ENCODE assay signal across 12 cellular contexts in the genomic region with DNA sequence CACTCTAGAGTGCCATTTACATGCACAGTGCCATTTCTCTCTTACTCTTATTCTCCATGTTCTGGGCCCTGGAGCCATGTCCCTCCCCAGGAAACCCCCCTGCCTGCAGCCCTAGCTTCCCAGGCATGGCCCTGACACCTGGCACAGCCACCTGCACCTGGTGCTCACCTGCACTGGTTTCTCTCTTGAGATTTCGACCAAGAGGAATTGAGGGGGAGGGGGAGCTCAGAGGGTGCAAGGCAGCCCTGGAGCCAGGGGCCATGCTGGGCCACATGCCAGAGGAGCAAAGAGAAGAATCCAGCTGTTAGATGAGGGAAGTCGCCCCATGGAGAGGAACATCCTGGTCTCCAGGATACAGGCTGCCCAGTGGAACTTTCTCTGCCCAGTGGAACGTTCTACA.
DNase-seq lines count a peak whose midpoint lies in the region; ATAC-seq lines count a peak whose summit lies in the region.
"Had no signal": no experiment of that assay in that cellular context is flagged by ENCODE, and none has a peak within 500 bp of the region (broad histone marks: within the 10 kb centered on the region; RNA-seq: fewer than 3 reads in every experiment).

No MANE protein-coding gene starts in this region.

- H3K36me3 Mint-ChIP-seq in activated CD4-positive, alpha-beta memory T cell treated with anti-CD3 and anti-CD28 coated beads for 36 hours, result no peaks in the 10 kb centered on the region

- no peak overlapping the region for H3K4me3 Mint-ChIP-seq in activated CD4-positive, alpha-beta memory T cell treated with anti-CD3 and anti-CD28 coated beads for 36 hours
- H3K4me3 Mint-ChIP-seq: CD8-positive, alpha-beta memory T cell had no signal

- CTCF ChIA-PET in activated CD4-positive, alpha-beta memory T cell treated with anti-CD3 and anti-CD28 coated beads for 36 hours (lab: Charles Lee), result no interaction called here

- POLR2A ChIA-PET in activated CD4-positive, alpha-beta memory T cell treated with anti-CD3 and anti-CD28 coated beads for 36 hours (lab: Charles Lee), result no interaction called here

- intact Hi-C loops in activated CD4-positive, alpha-beta memory T cell treated with anti-CD3 and anti-CD28 coated beads for 36 hours (cut with micrococcal nuclease), result no loop called here

- H3K9me3 Mint-ChIP-seq in activated CD4-positive, alpha-beta memory T cell treated with anti-CD3 and anti-CD28 coated beads for 36 hours, result no peaks in the 10 kb centered on the region

- no peaks in the 10 kb centered on the region for H3K4me1 Mint-ChIP-seq in activated CD4-positive, alpha-beta memory T cell treated with anti-CD3 and anti-CD28 coated beads for 36 hours (ENCODE audit: low read depth)
- H3K4me1 Mint-ChIP-seq: CD8-positive, alpha-beta memory T cell had no signal

- no peak overlapping the region for H3K27ac Mint-ChIP-seq in activated CD4-positive, alpha-beta memory T cell treated with anti-CD3 and anti-CD28 coated beads for 36 hours
- H3K27ac Mint-ChIP-seq: CD8-positive, alpha-beta memory T cell had no signal

- ATAC-seq in GM18870 (IDR thresholded peaks at IDR 0.05; ENCODE audit: unreplicated experiment), result no peak
- ATAC-seq in GM19463 (IDR thresholded peaks at IDR 0.05; ENCODE audit: unreplicated experiment), result no peak
- ATAC-seq: A549, PC-3 had no signal

- H3K27me3 Mint-ChIP-seq in activated CD4-positive, alpha-beta memory T cell treated with anti-CD3 and anti-CD28 coated beads for 36 hours, result peaks cover 26% of the 10 kb centered on the region

- peak; percentile 41 for DNase-seq in COR-L47 (lab: John Stamatoyannopoulos, UW)
- peak; percentile 63 for DNase-seq in DMS79 treated with DMSO at 0.1 percent for 48 hours (lab: John Stamatoyannopoulos, UW)
- peak; percentile 30 for DNase-seq in NCI-H2196 treated with DMSO at 0.1 percent for 48 hours (lab: John Stamatoyannopoulos, UW; ENCODE audit: unreplicated experiment)
- DNase-seq in RPMI8226, result peak; percentile 68
- no peak for DNase-seq in HuH-7 (ENCODE audit: low spot score)
- DNase-seq in activated CD4-positive, alpha-beta memory T cell treated with anti-CD3 and anti-CD28 coated beads for 36 hours, result no peak
- DNase-seq: CD8-positive, alpha-beta memory T cell; NCI-H1694; PC-3 had no signal

Comparison
In these comparisons a context has a peak if more than half of its experiments do, and no peak if none do; other contexts are left out.
1. DNase-seq: peak in COR-L47 (single experiment), DMS79 treated with DMSO at 0.1 percent for 48 hours (single experiment), NCI-H2196 treated with DMSO at 0.1 percent for 48 hours (single experiment) and RPMI8226 (single experiment); none in HuH-7 (single experiment) and activated CD4-positive, alpha-beta memory T cell treated with anti-CD3 and anti-CD28 coated beads for 36 hours (single experiment).